Comparison of ENCODE assay signal across 1 cellular context in genomic region chr14:60300019-60300418, GRCh38.
TF ChIP-seq lines count a peak whose summit lies in the region.

No MANE protein-coding gene starts in this region.

TF ChIP-seq in K562, 482 proteins besides CTCF, POLR2A, EP300 and RAD21 (continued from another document):
- TF ChIP-seq ARID3A (IDR thresholded peaks at IDR 0.05; ENCODE audit: borderline replicate concordance, low read depth, low read length) = no peak
- TF ChIP-seq IRF9 (tag; IDR thresholded peaks at IDR 0.05) = no peak
- TF ChIP-seq ZNF639 (CRISPR knock-in tag; conservative IDR thresholded peaks at IDR 0.05 in 1 of 2, IDR thresholded peaks at IDR 0.05 in 1 of 2) = no peak
- no peak for TF ChIP-seq RCOR1 (IDR thresholded peaks at IDR 0.05; ENCODE audit: borderline replicate concordance in 1 of 2, low read depth in 2 of 2, low read length in 2 of 2)
- no peak for TF ChIP-seq KLF1 (tag; IDR thresholded peaks at IDR 0.05)
- TF ChIP-seq ZNF277 (CRISPR knock-in tag; IDR thresholded peaks at IDR 0.05; ENCODE audit: borderline replicate concordance) = no peak
- no peak for TF ChIP-seq TSHZ1 (CRISPR knock-in tag; IDR thresholded peaks at IDR 0.05)
- TF ChIP-seq MEIS2 (IDR thresholded peaks at IDR 0.05; ENCODE audit: partially characterized antibody) = no peak
- TF ChIP-seq ZNF592 (IDR thresholded peaks at IDR 0.05) = no peak
- TF ChIP-seq MAFG (tag; conservative IDR thresholded peaks at IDR 0.05) = no peak
- peak; percentile 62 for TF ChIP-seq CBFA2T2 (conservative IDR thresholded peaks at IDR 0.05)
- TF ChIP-seq ZNF134 (CRISPR knock-in tag; conservative IDR thresholded peaks at IDR 0.05) = no peak
- peak; percentile 29; the same call in 1 of the 2 replicates for TF ChIP-seq STAT5A (IDR thresholded peaks at IDR 0.05; ENCODE audit: borderline replicate concordance, low read length)
- TF ChIP-seq MCM5 (IDR thresholded peaks at IDR 0.05; ENCODE audit: low read depth) = no peak
- no peak for TF ChIP-seq SUPT5H (IDR thresholded peaks at IDR 0.05)
- no peak for TF ChIP-seq HDAC2 (IDR thresholded peaks at IDR 0.05)
- TF ChIP-seq SFPQ (IDR thresholded peaks at IDR 0.05; ENCODE audit: low read depth, low read length) = no peak
- peak; percentile 67 for TF ChIP-seq FOXA1 (IDR thresholded peaks at IDR 0.05; ENCODE audit: borderline replicate concordance)
- TF ChIP-seq ETV1 (tag; conservative IDR thresholded peaks at IDR 0.05; ENCODE audit: low read depth) = no peak
- no peak for TF ChIP-seq CREB3L1 (IDR thresholded peaks at IDR 0.05; ENCODE audit: borderline replicate concordance, low read depth)
- TF ChIP-seq ZNF584 (CRISPR knock-in tag; IDR thresholded peaks at IDR 0.05; ENCODE audit: low read depth) = no peak
- no peak for TF ChIP-seq CHCHD3 (CRISPR knock-in tag; IDR thresholded peaks at IDR 0.05)
- TF ChIP-seq ARID1B (IDR thresholded peaks at IDR 0.05) = peak; percentile 78
